Comparison of ENCODE assay signal across 21 cellular contexts in genomic region chr1:109827466-109827865, GRCh38.
DNase-seq lines count a peak whose midpoint lies in the region; ATAC-seq, FAIRE-seq and TF ChIP-seq lines count a peak whose summit lies in the region.
"Had no signal": no experiment of that assay in that cellular context is flagged by ENCODE, and none has a peak within 500 bp of the region (broad histone marks: within the 10 kb centered on the region; RNA-seq: fewer than 3 reads in every experiment).

No MANE protein-coding gene starts in this region.

- no peak overlapping the region for H2AK5ac ChIP-seq in trophoblast cell (ENCODE audit: low read length)

- no peak for TF ChIP-seq POLR2A in endothelial cell of umbilical vein (IDR thresholded peaks at IDR 0.05; ENCODE audit: low read depth, low read length)

- no peak overlapping the region for H3K14ac ChIP-seq in trophoblast cell (ENCODE audit: low read length)

- no CpG with 5 or more reads among the region's 4 CpGs for WGBS in trophoblast cell (ENCODE audit: extremely low coverage, insufficient coverage, insufficient read length)

- H3K4me1 ChIP-seq in Panc1 (ENCODE audit: control insufficient read depth, insufficient read depth, low read length) (peaks cover 47% of the 10 kb centered on the region), endothelial cell of umbilical vein (ENCODE audit: control insufficient read depth, extremely low read depth, insufficient read depth, low read length) (no peaks in the 10 kb centered on the region), skeletal muscle satellite cell (ENCODE audit: control insufficient read depth, insufficient read depth, low read length) (peaks cover 66% of the 10 kb centered on the region), trophoblast cell (ENCODE audit: control insufficient read depth in 1 of 2, insufficient read depth in 2 of 2, low read length in 2 of 2) (peaks cover 8 to 11% of the 10 kb centered on the region in 2 experiments)

- H2AFZ ChIP-seq in endothelial cell of umbilical vein (ENCODE audit: low read depth, low read length) (no peak overlapping the region), trophoblast cell (ENCODE audit: insufficient read depth, low read length, poor library complexity) (no peak overlapping the region)

- no peak overlapping the region for H3K4ac ChIP-seq in trophoblast cell (ENCODE audit: low read depth, low read length)

- H3K9me1 ChIP-seq in endothelial cell of umbilical vein (replicated peaks; ENCODE audit: control insufficient read depth, extremely low read depth, insufficient read depth, low read length): no peaks in the 10 kb centered on the region

- H2BK5ac ChIP-seq in trophoblast cell (ENCODE audit: low read depth, low read length, poor library complexity): no peak overlapping the region

- H3K79me1 ChIP-seq in trophoblast cell (ENCODE audit: low read length): peaks cover 3% of the 10 kb centered on the region

- no peak overlapping the region for H2BK120ac ChIP-seq in trophoblast cell (ENCODE audit: insufficient read depth, low read length, poor library complexity)

- H4K20me1 ChIP-seq in endothelial cell of umbilical vein (replicated peaks; ENCODE audit: control insufficient read depth, extremely low read depth, insufficient read depth, low read length): no peaks in the 10 kb centered on the region

- no peak overlapping the region for H2BK12ac ChIP-seq in trophoblast cell (ENCODE audit: low read length)

- no peak overlapping the region for H4K12ac ChIP-seq in trophoblast cell (ENCODE audit: low read depth, low read length)

- no peak overlapping the region for H4K8ac ChIP-seq in trophoblast cell (ENCODE audit: low read depth, low read length)

- H3K4me3 ChIP-seq in Panc1 (ENCODE audit: low read depth in 2 of 2, low read length in 2 of 2) (no peak overlapping the region), endothelial cell of umbilical vein (replicated peaks in 1 of 3; ENCODE audit: insufficient read depth in 1 of 3, low read depth in 1 of 3, low read length in 3 of 3) (no peak overlapping the region), skeletal muscle satellite cell (ENCODE audit: low read length) (no peak overlapping the region), trophoblast cell (ENCODE audit: low read depth, low read length) (no peak overlapping the region)
- H3K4me3 ChIP-seq: dorsolateral prefrontal cortex, left ventricle myocardium inferior, mucosa of descending colon, thoracic aorta had no signal

- FAIRE-seq in endothelial cell of umbilical vein (lab: Jason Lieb, UNC): peak; percentile 54

- H4K91ac ChIP-seq in trophoblast cell (ENCODE audit: low read depth, low read length): no peak overlapping the region

- peak overlapping the region; percentile 98 for H3K27ac ChIP-seq in Panc1 (ENCODE audit: low read length)
- H3K27ac ChIP-seq in endothelial cell of umbilical vein (ENCODE audit: insufficient read depth, low read depth, low read length): no peak overlapping the region
- no peak overlapping the region for H3K27ac ChIP-seq in caudate nucleus (ENCODE audit: low read depth, low read length)
- no peak overlapping the region for H3K27ac ChIP-seq in trophoblast cell (ENCODE audit: low read depth, low read length)

- TF ChIP-seq CTCF in Panc1 (IDR thresholded peaks at IDR 0.05) (no peak), endothelial cell of umbilical vein (IDR thresholded peaks at IDR 0.05; ENCODE audit: extremely low read depth in 1 of 2, insufficient read depth in 1 of 2, low read depth in 1 of 2, low read length in 2 of 2) (no peak)

- H3K27me3 ChIP-seq in Panc1 (ENCODE audit: control insufficient read depth, insufficient read depth, low read length): no peaks in the 10 kb centered on the region
- H3K27me3 ChIP-seq in endothelial cell of umbilical vein (ENCODE audit: control insufficient read depth in 2 of 2, insufficient read depth in 2 of 2, low read length in 2 of 2): no peaks in the 10 kb centered on the region
- no peaks in the 10 kb centered on the region for H3K27me3 ChIP-seq in skeletal muscle satellite cell (ENCODE audit: control insufficient read depth, insufficient read depth, low read length)
- H3K27me3 ChIP-seq in trophoblast cell (ENCODE audit: insufficient read depth, low read length): no peaks in the 10 kb centered on the region
- H3K27me3 ChIP-seq: dorsolateral prefrontal cortex had no signal

- in situ Hi-C loops in Panc1 (cut with HindIII; ENCODE audit: low pct_unique_long_range_greater_than_20kb, low sequenced_read_pairs): no loop called here

- dilution Hi-C loops in endothelial cell of umbilical vein (cut with MboI; ENCODE audit: extremely low pct_ligation_motif_present, low sequenced_read_pairs): no loop called here

- H3K79me2 ChIP-seq in endothelial cell of umbilical vein (ENCODE audit: control insufficient read depth, insufficient read depth, low read length) (no peaks in the 10 kb centered on the region), trophoblast cell (ENCODE audit: control insufficient read depth, insufficient read depth, low read length, poor library complexity) (no peaks in the 10 kb centered on the region)

- H3K9me3 ChIP-seq in Panc1 (ENCODE audit: control insufficient read depth, insufficient read depth, low read depth, low read length) (no peaks in the 10 kb centered on the region), endothelial cell of umbilical vein (replicated peaks; ENCODE audit: control insufficient read depth, insufficient read depth, low read length) (no peaks in the 10 kb centered on the region), skeletal muscle satellite cell (replicated peaks; ENCODE audit: low read length) (no peaks in the 10 kb centered on the region), trophoblast cell (ENCODE audit: insufficient read depth, low read depth, low read length) (peaks cover 5% of the 10 kb centered on the region)
- H3K9me3 ChIP-seq: Caco-2, left ventricle myocardium inferior, mucosa of descending colon, thoracic aorta had no signal

- no peaks in the 10 kb centered on the region for H3K36me3 ChIP-seq in Panc1 (ENCODE audit: control insufficient read depth, insufficient read depth, low read length)
- no peaks in the 10 kb centered on the region for H3K36me3 ChIP-seq in endothelial cell of umbilical vein (ENCODE audit: control insufficient read depth in 2 of 2, extremely low read depth in 1 of 2, insufficient read depth in 2 of 2, low read length in 2 of 2)
- H3K36me3 ChIP-seq in skeletal muscle satellite cell (ENCODE audit: insufficient read depth, low read length): no peaks in the 10 kb centered on the region
- H3K36me3 ChIP-seq in trophoblast cell (ENCODE audit: control insufficient read depth in 1 of 2, insufficient read depth in 2 of 2, low read length in 2 of 2): no peaks in the 10 kb centered on the region
- H3K36me3 ChIP-seq: left ventricle myocardium inferior, thoracic aorta had no signal

- no peak overlapping the region for H3K18ac ChIP-seq in trophoblast cell (ENCODE audit: low read length)

- intact Hi-C loops in Panc1 (cut with micrococcal nuclease; ENCODE audit: unreplicated experiment): no loop called here
- intact Hi-C loops in endothelial cell of umbilical vein (cut with micrococcal nuclease): no loop called here

- H3K4me2 ChIP-seq in endothelial cell of umbilical vein (ENCODE audit: insufficient read depth, low read length): no peak overlapping the region
- peak overlapping the region; percentile 24 for H3K4me2 ChIP-seq in skeletal muscle satellite cell (ENCODE audit: low read length)
- H3K4me2 ChIP-seq in trophoblast cell (ENCODE audit: low read length): no peak overlapping the region

- no peak overlapping the region for H3K9ac ChIP-seq in endothelial cell of umbilical vein (replicated peaks; ENCODE audit: extremely low read depth, insufficient read depth, low read length)
- no peak overlapping the region for H3K9ac ChIP-seq in skeletal muscle satellite cell (ENCODE audit: low read depth, low read length)
- H3K9ac ChIP-seq in trophoblast cell (ENCODE audit: low read length): no peak overlapping the region

- DNase-seq in HCEC 1CT (peak; percentile 26), Panc1 (ENCODE audit: low read depth, low spot score) (no peak), endothelial cell of umbilical vein (ENCODE audit: low read depth, low spot score) (no peak), caudate nucleus (lab: John Stamatoyannopoulos, UW) (no peak), NK-92 (lab: John Stamatoyannopoulos, UW; ENCODE audit: unreplicated experiment) (no peak), trophoblast cell (no peak)
- DNase-seq: activated CD4-positive, alpha-beta T cell treated with anti-CD3 and anti-CD28 coated beads for 4 hours; activated gamma-delta T cell; amniotic stem cell; Caco-2; central memory CD4-positive, alpha-beta T cell; dorsolateral prefrontal cortex; erythroblast; mucosa of descending colon; NCI-H82; stimulated activated CD4-positive, alpha-beta T cell treated with anti-CD3 and anti-CD28 coated beads, Interleukin-15, amount 100 ng/mL, for 24 hours; T1000 had no signal

- CTCF ChIA-PET in Panc1 (lab: Charles Lee) (no interaction called here), endothelial cell of umbilical vein (lab: Charles Lee) (interaction anchor here (1.0 kb wide), 1 partner anchor 41 kb away, joined by 4 read pairs; no protein-coding TSS in a partner anchor)

- ATAC-seq in Panc1: no peak
- ATAC-seq: mucosa of descending colon; stimulated activated effector memory CD8-positive, alpha-beta T cell treated with anti-CD3 and anti-CD28 coated beads, Interleukin-12 subunit alpha, Interleukin-12 subunit beta, amount 100 ng/mL, for 72 hours had no signal

- no peak overlapping the region for H3K23ac ChIP-seq in trophoblast cell (ENCODE audit: low read length)

- BruUV-seq in Panc1 (replicated peaks; lab: Mats Ljungman, UMichigan) (no TSS peak), endothelial cell of umbilical vein (replicated peaks; lab: Mats Ljungman, UMichigan) (no TSS peak)

- POLR2A ChIA-PET in Panc1 (lab: Charles Lee) (no interaction called here), endothelial cell of umbilical vein (lab: Charles Lee) (no interaction called here)

TF ChIP-seq in endothelial cell of umbilical vein, 7 proteins besides CTCF, POLR2A, EP300 and RAD21:
- TF ChIP-seq FOS (IDR thresholded peaks at IDR 0.05; ENCODE audit: borderline replicate concordance, insufficient read depth, low read length): no peak
- TF ChIP-seq POLR2AphosphoS5 (IDR thresholded peaks at IDR 0.05; ENCODE audit: insufficient read depth, low read depth, low read length): no peak
- no peak for TF ChIP-seq GATA2 (IDR thresholded peaks at IDR 0.05; ENCODE audit: insufficient read depth, insufficient read length, low read depth, low read length)
- no peak for TF ChIP-seq MYC (IDR thresholded peaks at IDR 0.05; ENCODE audit: low read depth, low read length)
- no peak for TF ChIP-seq JUN (IDR thresholded peaks at IDR 0.05; ENCODE audit: borderline replicate concordance, insufficient read depth, insufficient read length, low read depth)
- TF ChIP-seq MAX (IDR thresholded peaks at IDR 0.05; ENCODE audit: insufficient read depth, insufficient read length): no peak
- no peak for TF ChIP-seq EZH2 (IDR thresholded peaks at IDR 0.05; ENCODE audit: borderline replicate concordance, low read depth, low read length, severe bottlenecking)
